ENCODE assay signal across 1 cellular context in genomic region chr20:50142812-50143211, GRCh38.
TF ChIP-seq lines count a peak whose summit lies in the region.

No MANE protein-coding gene starts in this region.

TF ChIP-seq in A549, 52 proteins besides CTCF, POLR2A, EP300 and RAD21 (continued from another document):
- TF ChIP-seq, protein P1, sequence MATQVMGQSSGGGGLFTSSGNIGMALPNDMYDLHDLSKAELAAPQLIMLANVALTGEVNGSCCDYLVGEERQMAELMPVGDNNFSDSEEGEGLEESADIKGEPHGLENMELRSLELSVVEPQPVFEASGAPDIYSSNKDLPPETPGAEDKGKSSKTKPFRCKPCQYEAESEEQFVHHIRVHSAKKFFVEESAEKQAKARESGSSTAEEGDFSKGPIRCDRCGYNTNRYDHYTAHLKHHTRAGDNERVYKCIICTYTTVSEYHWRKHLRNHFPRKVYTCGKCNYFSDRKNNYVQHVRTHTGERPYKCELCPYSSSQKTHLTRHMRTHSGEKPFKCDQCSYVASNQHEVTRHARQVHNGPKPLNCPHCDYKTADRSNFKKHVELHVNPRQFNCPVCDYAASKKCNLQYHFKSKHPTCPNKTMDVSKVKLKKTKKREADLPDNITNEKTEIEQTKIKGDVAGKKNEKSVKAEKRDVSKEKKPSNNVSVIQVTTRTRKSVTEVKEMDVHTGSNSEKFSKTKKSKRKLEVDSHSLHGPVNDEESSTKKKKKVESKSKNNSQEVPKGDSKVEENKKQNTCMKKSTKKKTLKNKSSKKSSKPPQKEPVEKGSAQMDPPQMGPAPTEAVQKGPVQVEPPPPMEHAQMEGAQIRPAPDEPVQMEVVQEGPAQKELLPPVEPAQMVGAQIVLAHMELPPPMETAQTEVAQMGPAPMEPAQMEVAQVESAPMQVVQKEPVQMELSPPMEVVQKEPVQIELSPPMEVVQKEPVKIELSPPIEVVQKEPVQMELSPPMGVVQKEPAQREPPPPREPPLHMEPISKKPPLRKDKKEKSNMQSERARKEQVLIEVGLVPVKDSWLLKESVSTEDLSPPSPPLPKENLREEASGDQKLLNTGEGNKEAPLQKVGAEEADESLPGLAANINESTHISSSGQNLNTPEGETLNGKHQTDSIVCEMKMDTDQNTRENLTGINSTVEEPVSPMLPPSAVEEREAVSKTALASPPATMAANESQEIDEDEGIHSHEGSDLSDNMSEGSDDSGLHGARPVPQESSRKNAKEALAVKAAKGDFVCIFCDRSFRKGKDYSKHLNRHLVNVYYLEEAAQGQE (IDR thresholded peaks at IDR 0.05) = no peak
- TF ChIP-seq EHMT2 (IDR thresholded peaks at IDR 0.05; ENCODE audit: low read depth) = no peak
- TF ChIP-seq HOXA7 (CRISPR knock-in tag; IDR thresholded peaks at IDR 0.05) = no peak
- TF ChIP-seq GATA3 (IDR thresholded peaks at IDR 0.05; ENCODE audit: borderline replicate concordance) = no peak
- no peak for TF ChIP-seq CBX8 (IDR thresholded peaks at IDR 0.05)
- no peak for TF ChIP-seq FOSB (CRISPR knock-in tag; IDR thresholded peaks at IDR 0.05)
- TF ChIP-seq POLR2AphosphoS2 (conservative IDR thresholded peaks at IDR 0.05; ENCODE audit: low read length) = no peak
- TF ChIP-seq, protein P2, sequence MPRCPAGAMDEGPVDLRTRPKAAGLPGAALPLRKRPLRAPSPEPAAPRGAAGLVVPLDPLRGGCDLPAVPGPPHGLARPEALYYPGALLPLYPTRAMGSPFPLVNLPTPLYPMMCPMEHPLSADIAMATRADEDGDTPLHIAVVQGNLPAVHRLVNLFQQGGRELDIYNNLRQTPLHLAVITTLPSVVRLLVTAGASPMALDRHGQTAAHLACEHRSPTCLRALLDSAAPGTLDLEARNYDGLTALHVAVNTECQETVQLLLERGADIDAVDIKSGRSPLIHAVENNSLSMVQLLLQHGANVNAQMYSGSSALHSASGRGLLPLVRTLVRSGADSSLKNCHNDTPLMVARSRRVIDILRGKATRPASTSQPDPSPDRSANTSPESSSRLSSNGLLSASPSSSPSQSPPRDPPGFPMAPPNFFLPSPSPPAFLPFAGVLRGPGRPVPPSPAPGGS (IDR thresholded peaks at IDR 0.05) = no peak
- no peak for TF ChIP-seq CBX2 (IDR thresholded peaks at IDR 0.05; ENCODE audit: borderline replicate concordance, low read depth)
TF ChIP-seq in A549: peak in this region for 0.
